Comparison of ENCODE assay signal across 25 cellular contexts in genomic region chr4:111267786-111268185, GRCh38.
"Had no signal": no experiment of that assay in that cellular context is flagged by ENCODE, and none has a peak within 500 bp of the region (broad histone marks: within the 10 kb centered on the region; RNA-seq: fewer than 3 reads in every experiment).

No MANE protein-coding gene starts in this region.

- DNase-seq: dermis blood vessel endothelial cell; dorsolateral prefrontal cortex; effector CD4-positive, alpha-beta T cell; effector memory CD4-positive, alpha-beta T cell; foreskin fibroblast; foreskin melanocyte; gastrocnemius medialis; glutamatergic neuron; head of caudate nucleus; heart right ventricle; hippocampal formation; kidney; kidney glomerular epithelial cell; left colon; left ventricle myocardium inferior; lower lobe of right lung; mesenchymal stem cell; mucosa of descending colon; naive B cell had no signal

- FAIRE-seq: colon, endothelial cell of umbilical vein, islet of Langerhans, kidney had no signal

- H3K9me3 ChIP-seq: esophagus muscularis mucosa, gastrocnemius medialis, left ventricle myocardium inferior, lower lobe of right lung, mucosa of descending colon had no signal

- ATAC-seq: gastrocnemius medialis, heart right ventricle, left colon, left lobe of liver, lower lobe of right lung, mucosa of descending colon had no signal

- H3K36me3 ChIP-seq: esophagus muscularis mucosa, gastrocnemius medialis, heart right ventricle, left ventricle myocardium inferior, lower lobe of right lung had no signal

- H3K4me3 ChIP-seq: coronary artery, dorsolateral prefrontal cortex, esophagus muscularis mucosa, gastrocnemius medialis, heart right ventricle, left ventricle myocardium inferior, lower lobe of right lung, mucosa of descending colon had no signal

- H3K4me1 ChIP-seq: lower lobe of right lung had no signal

- H3K27me3 ChIP-seq: dorsolateral prefrontal cortex, esophagus muscularis mucosa, gastrocnemius medialis, heart right ventricle had no signal

- H3K27ac ChIP-seq: coronary artery, dorsolateral prefrontal cortex, esophagus muscularis mucosa, gastrocnemius medialis, heart right ventricle, left ventricle myocardium inferior, lower lobe of right lung had no signal
